In the genomic region with DNA sequence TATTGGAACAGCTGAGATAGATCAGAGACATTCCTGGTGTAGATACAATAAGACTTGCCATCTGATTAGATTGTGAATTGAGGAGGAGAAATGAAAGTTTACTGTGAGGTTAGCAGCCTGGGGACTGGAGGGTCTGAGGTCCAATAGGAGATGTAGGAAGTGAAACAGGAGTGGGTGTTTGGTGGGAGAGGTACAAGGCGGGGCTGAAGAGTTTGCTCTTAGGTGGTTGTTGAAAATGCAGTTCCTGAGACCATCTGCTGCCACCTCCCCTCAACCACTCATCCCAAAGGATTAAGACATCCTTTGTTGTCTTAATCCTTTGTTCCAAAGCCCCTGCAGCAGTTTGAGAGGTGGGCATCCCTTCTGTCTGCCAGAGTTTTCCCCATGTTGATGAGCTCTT, we compare ENCODE assay signal across 14 cellular contexts. TPM values are rescaled to one million over a fixed set of nuclear protein-coding genes. Genes with fewer than 3 reads are reported as not detected.
DNase-seq lines count a peak whose midpoint lies in the region; ATAC-seq and TF ChIP-seq lines count a peak whose summit lies in the region.
"Had no signal": no experiment of that assay in that cellular context is flagged by ENCODE, and none has a peak within 500 bp of the region (broad histone marks: within the 10 kb centered on the region; RNA-seq: fewer than 3 reads in every experiment).

No MANE protein-coding gene starts in this region.

- peak; percentile 42 for ATAC-seq in GM19035 (IDR thresholded peaks at IDR 0.05; ENCODE audit: unreplicated experiment)
- ATAC-seq in HG02852 (IDR thresholded peaks at IDR 0.05; ENCODE audit: unreplicated experiment) = peak; percentile 76
- no peak for ATAC-seq in stimulated activated naive CD8-positive, alpha-beta T cell treated with anti-CD3 and anti-CD28 coated beads, Interleukin-15, Interleukin-2, amounts not matched to agents 100 U/mL and 50 U/mL, for 24 hours

- peak; percentile 61 for DNase-seq in NCI-H82 treated with DMSO at 0.1 percent for 48 hours (lab: John Stamatoyannopoulos, UW; ENCODE audit: unreplicated experiment)
- no peak for DNase-seq in stimulated activated naive CD8-positive, alpha-beta T cell treated with anti-CD3 and anti-CD28 coated beads, Interleukin-15, Interleukin-2, amounts not matched to agents 100 U/mL and 50 U/mL, for 24 hours
- no peak for DNase-seq in suprapubic skin (ENCODE audit: low spot score in 2 of 2)
- no peak for DNase-seq in NCI-H2107 treated with DMSO at 0.1 percent for 48 hours (lab: John Stamatoyannopoulos, UW; ENCODE audit: unreplicated experiment)
- DNase-seq in AML-193 (lab: John Stamatoyannopoulos, UW) = no peak
- DNase-seq: activated CD4-positive, alpha-beta T cell treated with anti-CD3 and anti-CD28 coated beads for 48 hours; activated naive CD4-positive, alpha-beta T cell; DND-41; mammary epithelial cell; NCI-H226; stimulated activated CD4-positive, alpha-beta T cell treated with anti-CD3 and anti-CD28 coated beads, Interleukin-2, amount 100 ng/mL, for 48 hours had no signal

- no peaks in the 10 kb centered on the region for H3K9me3 ChIP-seq in suprapubic skin

- TF ChIP-seq EP300 in suprapubic skin (IDR thresholded peaks at IDR 0.05) = no peak

- H3K4me3 ChIP-seq in GM08714 (ENCODE audit: low read length) = peak overlapping the region; percentile 40; the same call in 1 of the 2 replicates
- H3K4me3 ChIP-seq in suprapubic skin = no peak overlapping the region

- H3K36me3 ChIP-seq in suprapubic skin = no peaks in the 10 kb centered on the region

- TF ChIP-seq CTCF in suprapubic skin (IDR thresholded peaks at IDR 0.05) = no peak

- no peaks in the 10 kb centered on the region for H3K4me1 ChIP-seq in suprapubic skin

- no peak overlapping the region for H3K27ac ChIP-seq in suprapubic skin

- H3K27me3 ChIP-seq in suprapubic skin = no peaks in the 10 kb centered on the region

- WGBS in suprapubic skin = 79% methylated on average over 1 of the region's 1 CpG

- no peak for TF ChIP-seq POLR2A in suprapubic skin (IDR thresholded peaks at IDR 0.05)

RNA-seq across cellular contexts. Expression of a gene that starts 14.8 kb away (rescaled TPM):
- total RNA-seq in suprapubic skin = 1 to 10 TPM in 3 of 4 donors, under 1 TPM in 1; 0.91 to 2.5 (median 1.8) TPM

RNA-seq across cellular contexts. Expression of a gene that starts 38.2 kb away (rescaled TPM):
- total RNA-seq in suprapubic skin = 1 to 10 TPM; 1.6 to 3.5 (median 2.8) TPM
